12 cellular contexts compared by ENCODE assay signal in genomic region chr11:1870721-1871466, GRCh38. TPM values are rescaled to one million over a fixed set of nuclear protein-coding genes. Genes with fewer than 3 reads are reported as not detected.
DNase-seq lines count a peak whose midpoint lies in the region; ATAC-seq and TF ChIP-seq lines count a peak whose summit lies in the region.
"Had no signal": no experiment of that assay in that cellular context is flagged by ENCODE, and none has a peak within 500 bp of the region (broad histone marks: within the 10 kb centered on the region; RNA-seq: fewer than 3 reads in every experiment).

No MANE protein-coding gene starts in this region.

- H3K27me3 ChIP-seq in esophagus (ENCODE audit: control insufficient read depth in 1 of 2, insufficient read depth in 2 of 2, low read length in 2 of 2) (no peaks in the 10 kb centered on the region), ovary (no peaks in the 10 kb centered on the region)

- no peaks in the 10 kb centered on the region for H3K27me3 Mint-ChIP-seq in T-helper 2 cell treated with Interferon-gamma antibody and Interleukin-4, amounts not matched to agents 5 μg/mL and 100 μg/mL, for 36 hours (ENCODE audit: low read depth)

- H3K9me3 Mint-ChIP-seq in T-helper 2 cell treated with Interferon-gamma antibody and Interleukin-4, amounts not matched to agents 5 μg/mL and 100 μg/mL, for 36 hours: no peaks in the 10 kb centered on the region

- no peaks in the 10 kb centered on the region for H3K9me3 ChIP-seq in esophagus (ENCODE audit: control insufficient read depth in 2 of 2, insufficient read depth in 1 of 2, low read depth in 1 of 2, low read length in 1 of 2)
- no peaks in the 10 kb centered on the region for H3K9me3 ChIP-seq in ovary

- DNase-seq in CD1c-positive myeloid dendritic cell (ENCODE audit: extremely low spot score) (peak; percentile 38), ovary (no peak), NCI-H774 (lab: John Stamatoyannopoulos, UW) (no peak), GM19238 (ENCODE audit: insufficient read length, low spot score) (no peak)
- DNase-seq in T-helper 2 cell treated with Interferon-gamma antibody and Interleukin-4, amounts not matched to agents 5 μg/mL and 100 μg/mL, for 36 hours (ENCODE audit: low spot score): no peak
- DNase-seq: dermis blood vessel endothelial cell had no signal

- peak overlapping the region; percentile 68 for H3K4me3 Mint-ChIP-seq in T-helper 2 cell treated with Interferon-gamma antibody and Interleukin-4, amounts not matched to agents 5 μg/mL and 100 μg/mL, for 36 hours

- peak overlapping the region; percentile 48 to 68 for H3K27ac ChIP-seq in esophagus (ENCODE audit: low read depth in 2 of 2, low read length in 1 of 2)
- no peak overlapping the region for H3K27ac ChIP-seq in ovary
- H3K27ac ChIP-seq: HL-60, parathyroid adenoma, SK-N-MC had no signal

- H3K36me3 ChIP-seq in esophagus (ENCODE audit: control insufficient read depth in 2 of 2, insufficient read depth in 2 of 2, low read length in 1 of 2): no peaks in the 10 kb centered on the region
- no peaks in the 10 kb centered on the region for H3K36me3 ChIP-seq in ovary

- intact Hi-C loops in ovary (cut with DNase I): no loop called here

- H3K4me1 ChIP-seq in esophagus (ENCODE audit: control insufficient read depth in 2 of 2, insufficient read depth in 2 of 2, low read length in 1 of 2): peaks cover 0 to 20% of the 10 kb centered on the region in 2 donors
- peaks cover 2% of the 10 kb centered on the region for H3K4me1 ChIP-seq in ovary (ENCODE audit: insufficient read depth)
- H3K4me1 ChIP-seq: parathyroid adenoma had no signal

- WGBS in esophagus, 2 donors: 20 to 24% methylated on average over 50 of the region's 50 CpGs
- 18 to 39% (median 25%) methylated on average over 49 to 50 of the region's 50 CpGs for WGBS in ovary, 3 donors

- peak overlapping the region; percentile 73 for H3K27ac Mint-ChIP-seq in T-helper 2 cell treated with Interferon-gamma antibody and Interleukin-4, amounts not matched to agents 5 μg/mL and 100 μg/mL, for 36 hours

- ATAC-seq in GM21717 (IDR thresholded peaks at IDR 0.05; ENCODE audit: unreplicated experiment): no peak
- no peak for ATAC-seq in HG03039 (IDR thresholded peaks at IDR 0.05; ENCODE audit: unreplicated experiment)

- no peak for TF ChIP-seq CTCF in ovary (IDR thresholded peaks at IDR 0.05)

- peaks cover 11% of the 10 kb centered on the region for H3K36me3 Mint-ChIP-seq in T-helper 2 cell treated with Interferon-gamma antibody and Interleukin-4, amounts not matched to agents 5 μg/mL and 100 μg/mL, for 36 hours (ENCODE audit: low read depth)

- peaks cover 24% of the 10 kb centered on the region for H3K4me1 Mint-ChIP-seq in T-helper 2 cell treated with Interferon-gamma antibody and Interleukin-4, amounts not matched to agents 5 μg/mL and 100 μg/mL, for 36 hours (ENCODE audit: low read depth)

- TF ChIP-seq POLR2A in ovary (IDR thresholded peaks at IDR 0.05): no peak

- no peak for TF ChIP-seq EP300 in ovary (IDR thresholded peaks at IDR 0.05)

- peak overlapping the region; percentile 21 to 50 for H3K4me3 ChIP-seq in esophagus (ENCODE audit: low read depth in 1 of 2, low read length in 2 of 2)
- H3K4me3 ChIP-seq in ovary: peak overlapping the region; percentile 14
- H3K4me3 ChIP-seq: SK-N-MC had no signal

RNA-seq across cellular contexts. Expression of gene LSP1, which starts 18.0 kb away (rescaled TPM):
- 100 to 1,000 TPM in 1 of 2 donors, 10 to 100 TPM in 1; 23.7 to 130 TPM for polyA plus RNA-seq in esophagus
- total RNA-seq in ovary: 10 to 100 TPM in 3 of 7 donors, 1 to 10 TPM in 4; 3.5 to 14.8 (median 9.0) TPM
- polyA plus RNA-seq in ovary: 10 to 100 TPM in 1 of 2 donors, 1 to 10 TPM in 1; 6.0 to 22.0 TPM
- total RNA-seq: dermis blood vessel endothelial cell had no signal

RNA-seq across cellular contexts. Expression of gene PRR33, which starts 20.8 kb away (rescaled TPM):
- under 1 TPM; 0.02 to 0.43 TPM for polyA plus RNA-seq in esophagus
- total RNA-seq in ovary: not detected
- polyA plus RNA-seq in ovary: under 1 TPM in 1 of 2 donors, not detected in 1; 0.01 TPM
- total RNA-seq: dermis blood vessel endothelial cell had no signal

RNA-seq across cellular contexts. Expression of gene TNNI2, which starts 32.1 kb away (rescaled TPM):
- 100 to 1,000 TPM in 1 of 2 donors, 1 to 10 TPM in 1; 9.8 to 166 TPM for polyA plus RNA-seq in esophagus
- 1 to 10 TPM in 1 of 7 donors, under 1 TPM in 2, not detected in 4; 0.61 to 1.2 (median 0.70) TPM for total RNA-seq in ovary
- under 1 TPM in 1 of 2 donors, not detected in 1; 0.41 TPM for polyA plus RNA-seq in ovary
- total RNA-seq: dermis blood vessel endothelial cell had no signal

RNA-seq across cellular contexts. Expression of gene SYT8, which starts 36.1 kb away (rescaled TPM):
- polyA plus RNA-seq in esophagus: 100 to 1,000 TPM in 1 of 2 donors, 10 to 100 TPM in 1; 38.9 to 360 TPM
- total RNA-seq in ovary: 1 to 10 TPM in 1 of 7 donors, under 1 TPM in 1, not detected in 5; 0.24 to 2.4 TPM
- polyA plus RNA-seq in ovary: not detected
- total RNA-seq: dermis blood vessel endothelial cell had no signal

RNA-seq across cellular contexts. Expression of gene TNNT3, which starts 48.6 kb away (rescaled TPM):
- polyA plus RNA-seq in esophagus (1 to 10 TPM; 1.7 to 7.1 TPM), ovary (1 to 10 TPM in 1 of 2 donors, under 1 TPM in 1; 0.22 to 9.0 TPM)
- total RNA-seq in ovary: 1 to 10 TPM in 4 of 7 donors, not detected in 3; 1.4 to 5.7 (median 2.0) TPM
- total RNA-seq: dermis blood vessel endothelial cell had no signal

Comparison
In these comparisons a context has a peak if more than half of its experiments do, and no peak if none do; other contexts are left out.
1. H3K27ac ChIP-seq: peak in esophagus (2 of 2); none in ovary (0 of 2).
2. RNA of gene TNNI2, which starts 32.1 kb away (polyA plus RNA-seq): 9.8 to 166 TPM in esophagus; 0.41 TPM in ovary; every median in the first group is over 4 times any median in the second.